ENCODE assay signal across 25 cellular contexts in genomic region chr7:157718303-157719007, GRCh38.
A peak's percentile ranks its signal among the peaks of the same experiment; 100 is the strongest.
DNase-seq lines count a peak whose midpoint lies in the region; ATAC-seq and TF ChIP-seq lines count a peak whose summit lies in the region.
"Had no signal": no experiment of that assay in that cellular context is flagged by ENCODE, and none has a peak within 500 bp of the region (broad histone marks: within the 10 kb centered on the region; RNA-seq: fewer than 3 reads in every experiment).

No MANE protein-coding gene starts in this region.

- H4K20me1 ChIP-seq in H9 (ENCODE audit: control insufficient read depth, insufficient read depth, insufficient read length) (no peaks in the 10 kb centered on the region), neural progenitor cell (ENCODE audit: low read depth) (no peaks in the 10 kb centered on the region)

- H3T11ph ChIP-seq in H9 (ENCODE audit: low read length), result no peak overlapping the region

- no peak overlapping the region for H2BK20ac ChIP-seq in H9 (ENCODE audit: low read depth, low read length, poor library complexity, severe bottlenecking)

- H3K9me3 ChIP-seq in H9 (ENCODE audit: control insufficient read depth, low read depth, low read length) (no peaks in the 10 kb centered on the region), neural progenitor cell (ENCODE audit: low read depth) (no peaks in the 10 kb centered on the region)
- H3K9me3 ChIP-seq: MG63, SJCRH30 had no signal

- H3K9ac ChIP-seq in H9 (ENCODE audit: extremely low read depth, insufficient read length, low read length) (no peak overlapping the region), neural progenitor cell (no peak overlapping the region)

- H3K4ac ChIP-seq in H9 (ENCODE audit: low read depth, low read length), result no peak overlapping the region

- no peaks in the 10 kb centered on the region for H3K79me2 ChIP-seq in H9 (ENCODE audit: insufficient read depth, low read length)
- H3K79me2 ChIP-seq in neural progenitor cell (ENCODE audit: low read depth), result no peaks in the 10 kb centered on the region

- H2AFZ ChIP-seq in H9 (ENCODE audit: low read length) (no peak overlapping the region), neural progenitor cell (replicated peaks) (no peak overlapping the region)
- H2AFZ ChIP-seq: PC-9 had no signal

- no peaks in the 10 kb centered on the region for H3K23me2 ChIP-seq in H9 (ENCODE audit: insufficient read length, low read depth, low read length, poor library complexity, severe bottlenecking)

- no peaks in the 10 kb centered on the region for H3K4me1 ChIP-seq in H9 (ENCODE audit: insufficient read depth, low read length)
- no peaks in the 10 kb centered on the region for H3K4me1 ChIP-seq in neural progenitor cell
- no peaks in the 10 kb centered on the region for H3K4me1 ChIP-seq in foreskin keratinocyte
- H3K4me1 ChIP-seq: SJCRH30 had no signal

- no peak for ATAC-seq in foreskin keratinocyte
- ATAC-seq: GM12878, Right ventricle myocardium inferior, SK-N-SH treated with all-trans-retinoic acid at 6 μM for 48 hours had no signal

- H2BK15ac ChIP-seq in H9 (ENCODE audit: low read depth, low read length), result no peak overlapping the region

- H3K79me1 ChIP-seq in H9 (ENCODE audit: insufficient read depth, low read depth, low read length, poor library complexity, severe bottlenecking), result no peaks in the 10 kb centered on the region

- H3K4me3 ChIP-seq in H7 (ENCODE audit: insufficient read depth, low read depth, low read length), result no peak overlapping the region
- no peak overlapping the region for H3K4me3 ChIP-seq in neural progenitor cell
- H3K4me3 ChIP-seq: GM12878, MG63, PC-9, SJCRH30 had no signal

- H3K18ac ChIP-seq in H9 (ENCODE audit: insufficient read length, low read depth, low read length), result no peak overlapping the region

- H3K27ac Mint-ChIP-seq in H9 (no peak overlapping the region), chondrocyte (ENCODE audit: unreplicated experiment) (no peak overlapping the region), neural progenitor cell (peak overlapping the region; percentile 63)
- H3K27ac Mint-ChIP-seq: B cell; CD14-positive monocyte; CD8-positive, alpha-beta memory T cell; HFFc6 had no signal

- H4K5ac ChIP-seq in H9 (ENCODE audit: insufficient read length, low read depth, low read length), result no peak overlapping the region

- H3K9me3 Mint-ChIP-seq in H9, result peaks cover 0 to 2% of the 10 kb centered on the region in 2 experiments; a peak in 2 of 5 replicates
- H3K9me3 Mint-ChIP-seq in chondrocyte (ENCODE audit: low read depth), result no peaks in the 10 kb centered on the region
- peaks cover 4% of the 10 kb centered on the region for H3K9me3 Mint-ChIP-seq in neural progenitor cell
- H3K9me3 Mint-ChIP-seq: CD8-positive, alpha-beta memory T cell had no signal

- no peak overlapping the region for H4K91ac ChIP-seq in H9 (ENCODE audit: insufficient read length, low read depth, low read length)

- H3K56ac ChIP-seq in H9 (ENCODE audit: insufficient read length, low read depth, low read length), result no peak overlapping the region

- no peak overlapping the region for H2BK120ac ChIP-seq in H9 (ENCODE audit: low read depth, low read length, poor library complexity, severe bottlenecking)

- H2AK5ac ChIP-seq in H9 (ENCODE audit: insufficient read length, low read length), result no peak overlapping the region

- no peak overlapping the region for H3K14ac ChIP-seq in H9 (ENCODE audit: insufficient read depth, low read length)

- H3K4me1 Mint-ChIP-seq in H9, result peaks cover 0 to 5% of the 10 kb centered on the region in 2 experiments; a peak in 1 of 4 replicates
- H3K4me1 Mint-ChIP-seq in chondrocyte (ENCODE audit: low read depth), result no peaks in the 10 kb centered on the region
- peaks cover 20% of the 10 kb centered on the region for H3K4me1 Mint-ChIP-seq in neural progenitor cell
- H3K4me1 Mint-ChIP-seq: B cell; CD14-positive monocyte; CD8-positive, alpha-beta memory T cell had no signal

- DNase-seq in H7 (peak; percentile 76), H9 (no peak), chondrocyte (ENCODE audit: low spot score) (peak; percentile 84), neural progenitor cell (ENCODE audit: low spot score) (no peak), HuH-7 (ENCODE audit: low spot score) (no peak), foreskin keratinocyte (no peak), NCI-H2196 (lab: John Stamatoyannopoulos, UW; ENCODE audit: unreplicated experiment) (no peak)
- DNase-seq: DMS 273 treated with DMSO at 0.1 percent for 48 hours, DMS79, EL, GDM1, HFFc6, KG1, MG63, NCI-H2029, NCI-H446 treated with DMSO at 0.1 percent for 48 hours, NCI-H526, PC-9, SJCRH30 had no signal

- H3K27me3 ChIP-seq in H7 (ENCODE audit: control insufficient read depth, insufficient read depth, low read length) (no peaks in the 10 kb centered on the region), H9 (ENCODE audit: insufficient read depth, low read length) (no peaks in the 10 kb centered on the region), neural progenitor cell (peaks cover 6% of the 10 kb centered on the region), foreskin keratinocyte (no peaks in the 10 kb centered on the region)
- H3K27me3 ChIP-seq: MG63 had no signal

- H4K8ac ChIP-seq in H9 (replicated peaks; ENCODE audit: insufficient read length, low read depth, low read length), result no peak overlapping the region

- H3K36me3 ChIP-seq in H7 (replicated peaks; ENCODE audit: control insufficient read depth, insufficient read depth, low read length), result no peaks in the 10 kb centered on the region
- no peaks in the 10 kb centered on the region for H3K36me3 ChIP-seq in neural progenitor cell
- H3K36me3 ChIP-seq: MG63, SJCRH30 had no signal

- H3K23ac ChIP-seq in H9 (ENCODE audit: insufficient read length, low read depth, low read length), result no peak overlapping the region

- TF ChIP-seq CTCF in H9 (conservative IDR thresholded peaks at IDR 0.05) (peak; percentile 26; the same call in 1 of the 3 replicates), chondrocyte (IDR thresholded peaks at IDR 0.05) (no peak), neural progenitor cell (IDR thresholded peaks at IDR 0.05) (no peak), foreskin keratinocyte (conservative IDR thresholded peaks at IDR 0.05) (no peak)

- H3K27me3 Mint-ChIP-seq in H9 (ENCODE audit: low read depth) (peaks cover 41% of the 10 kb centered on the region), chondrocyte (ENCODE audit: low read depth) (peaks cover 15% of the 10 kb centered on the region), neural progenitor cell (ENCODE audit: insufficient read depth, low read depth) (peaks cover 9% of the 10 kb centered on the region)
- H3K27me3 Mint-ChIP-seq: B cell had no signal

- H3F3A ChIP-seq in neural progenitor cell (ENCODE audit: low read depth), result no peaks in the 10 kb centered on the region

- H2BK5ac ChIP-seq in H9 (ENCODE audit: insufficient read length, low read length), result no peak overlapping the region

- no peak overlapping the region for H3K4me2 ChIP-seq in H9 (ENCODE audit: insufficient read depth, insufficient read length, low read length)
- H3K4me2 ChIP-seq in neural progenitor cell, result no peak overlapping the region
- H3K4me2 ChIP-seq: PC-9 had no signal

- H3K4me3 Mint-ChIP-seq in H9 (no peak overlapping the region), chondrocyte (ENCODE audit: unreplicated experiment) (no peak overlapping the region), neural progenitor cell (no peak overlapping the region)
- H3K4me3 Mint-ChIP-seq: B cell; CD14-positive monocyte; CD8-positive, alpha-beta memory T cell; HFFc6 had no signal

- no peak overlapping the region for H2BK12ac ChIP-seq in H9 (ENCODE audit: insufficient read length, low read depth, low read length)

- H3K36me3 Mint-ChIP-seq in H9 (ENCODE audit: insufficient read depth in 1 of 3, low read depth in 3 of 3) (no peaks in the 10 kb centered on the region), chondrocyte (ENCODE audit: low read depth) (no peaks in the 10 kb centered on the region), neural progenitor cell (no peaks in the 10 kb centered on the region)
- H3K36me3 Mint-ChIP-seq: CD14-positive monocyte; CD8-positive, alpha-beta memory T cell had no signal

- H3K27ac ChIP-seq in H9 (ENCODE audit: insufficient read length, low read depth, low read length) (no peak overlapping the region), neural progenitor cell (no peak overlapping the region), foreskin keratinocyte (no peak overlapping the region)
- H3K27ac ChIP-seq: PC-9, SJCRH30 had no signal

- WGBS in H9 (ENCODE audit: extremely low coverage, insufficient read length, low lambda C conversion rate), result no CpG with 5 or more reads among the region's 27 CpGs

Comparison
In these comparisons a context has a peak if more than half of its experiments do, and no peak if none do; other contexts are left out.
1. DNase-seq: peak in H7 (single experiment) and chondrocyte (single experiment); none in H9 (single experiment), neural progenitor cell (single experiment), HuH-7 (single experiment), foreskin keratinocyte (0 of 2) and NCI-H2196 (single experiment).